ENCODE assay signal across 1 cellular context in the genomic region with DNA sequence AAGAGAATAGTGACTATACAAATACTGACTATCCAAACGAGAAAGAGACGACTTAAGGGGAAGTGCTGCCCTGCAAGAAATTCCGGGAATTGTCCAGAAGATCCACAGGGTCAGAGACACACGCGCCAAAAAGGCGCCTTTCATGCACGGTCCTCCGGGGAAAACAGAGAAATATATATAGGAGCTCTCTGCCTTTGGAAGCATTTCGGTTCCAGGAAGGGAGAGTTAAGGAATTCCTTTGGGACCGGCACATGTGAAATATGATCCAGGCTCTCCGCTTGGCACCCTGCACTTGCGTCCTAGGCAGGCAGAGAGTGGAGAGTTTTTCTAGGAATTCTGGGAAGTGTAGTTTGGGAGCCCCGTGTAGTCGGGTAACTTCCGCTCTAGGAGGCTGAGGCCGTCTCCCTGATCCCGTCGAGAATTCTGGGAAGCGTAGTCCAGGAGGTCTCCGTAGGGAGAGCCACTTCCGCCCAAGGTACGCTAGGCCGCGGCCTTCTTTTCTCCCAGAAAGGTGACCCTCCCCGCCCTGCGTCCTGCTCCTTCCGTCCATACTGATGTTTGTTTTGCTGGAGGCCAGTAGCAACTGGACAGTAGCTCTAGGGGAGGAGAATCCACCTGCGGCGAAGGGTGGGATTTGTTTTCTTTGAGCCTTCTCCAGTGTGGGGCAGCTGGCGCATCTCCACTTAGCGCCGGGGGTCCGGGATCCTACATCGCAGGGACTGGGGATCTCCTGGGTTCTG.
TF ChIP-seq lines count a peak whose summit lies in the region.

No MANE protein-coding gene starts in this region.

TF ChIP-seq in H1, 55 proteins besides CTCF, POLR2A, EP300 and RAD21 (continued from another document):
- 0 out of 2 replicates have a peak, but pooled peaks have one; percentile 16 for TF ChIP-seq CREB1 (IDR thresholded peaks at IDR 0.05)
